In the genomic region with DNA sequence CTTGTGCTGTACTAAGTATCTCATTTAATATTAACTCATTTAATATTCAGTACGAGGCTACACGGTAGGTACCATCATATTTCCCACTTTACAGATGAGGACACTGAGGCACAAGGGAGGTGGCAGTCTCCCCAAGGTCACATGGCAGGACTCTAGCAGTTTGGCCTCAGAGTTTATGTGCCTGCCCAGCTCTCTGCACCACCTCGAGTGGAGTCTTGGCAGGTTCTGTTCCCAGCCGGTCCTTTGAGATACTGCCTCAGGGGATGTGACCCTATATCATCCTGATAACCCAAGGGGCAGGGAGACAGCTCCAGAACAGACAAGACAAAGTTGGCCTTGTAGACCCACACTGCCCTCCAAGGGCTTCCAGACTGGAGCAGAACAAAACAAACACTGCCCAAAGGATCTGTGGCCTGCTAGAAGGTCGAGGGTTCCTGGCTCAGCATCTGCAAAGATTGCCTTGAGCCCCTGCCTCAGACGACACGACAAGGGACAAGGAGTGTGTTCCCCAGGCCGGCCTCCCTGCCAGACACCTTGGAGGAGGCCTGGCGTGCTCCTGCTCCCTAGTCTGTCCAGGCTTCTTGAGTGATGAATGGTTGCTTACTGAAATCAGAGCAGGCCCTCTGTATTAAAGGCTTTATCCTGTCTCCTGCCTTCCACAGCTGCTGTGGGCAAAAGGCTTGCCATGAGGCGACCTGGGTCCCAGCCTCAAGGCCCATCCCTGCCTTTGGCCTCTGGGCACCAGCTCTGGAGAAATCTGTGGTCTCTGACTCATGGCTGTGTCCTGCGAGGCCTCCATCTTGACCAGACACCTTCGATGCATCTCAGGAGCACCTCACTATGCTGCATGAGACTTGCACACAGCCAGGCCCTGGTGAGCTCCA, we compare ENCODE assay signal across 16 cellular contexts. TPM values are rescaled to one million over a fixed set of nuclear protein-coding genes. Genes with fewer than 3 reads are reported as not detected.
A peak's percentile ranks its signal among the peaks of the same experiment; 100 is the strongest.
DNase-seq lines count a peak whose midpoint lies in the region; ATAC-seq, FAIRE-seq and TF ChIP-seq lines count a peak whose summit lies in the region.
"Had no signal": no experiment of that assay in that cellular context is flagged by ENCODE, and none has a peak within 500 bp of the region (broad histone marks: within the 10 kb centered on the region; RNA-seq: fewer than 3 reads in every experiment).

No MANE protein-coding gene starts in this region.

- POLR2A ChIA-PET in H1 (lab: Charles Lee; ENCODE audit: partially characterized antibody), result interaction anchor here (1.1 to 1.6 kb wide), 2 partner anchors 17 to 56 kb away, joined by 3 to 6 read pairs; no protein-coding TSS in a partner anchor

- no peak overlapping the region for H2BK12ac ChIP-seq in H1 (ENCODE audit: low read depth, low read length)

- peak overlapping the region in 2 of 4 donors; percentile 15 to 57 for H3K4me3 Mint-ChIP-seq in CD4-positive, CD25-positive, alpha-beta regulatory T cell
- H3K4me3 Mint-ChIP-seq in neural crest cell, result peak overlapping the region; percentile 59
- H3K4me3 Mint-ChIP-seq: activated CD4-positive, alpha-beta T cell treated with anti-CD3 and anti-CD28 coated beads, Interleukin-2, amount 10 ng/mL, durations not matched to agents 24 days and 14 days had no signal

- peaks cover 0 to 13% (median 6%) of the 10 kb centered on the region in 4 donors for H3K4me1 Mint-ChIP-seq in CD4-positive, CD25-positive, alpha-beta regulatory T cell
- peaks cover 10% of the 10 kb centered on the region for H3K4me1 Mint-ChIP-seq in neural crest cell

- no peak overlapping the region for H3K56ac ChIP-seq in H1 (replicated peaks; ENCODE audit: insufficient read length, low read depth, low read length)

- 90% methylated on average over 12 of the region's 12 CpGs; no CpG with 5 or more reads in 1 of the 2 experiments for WGBS in H1 (ENCODE audit: extremely low coverage in 1 of 2, insufficient coverage in 1 of 2, insufficient read length in 1 of 2, insufficient replicate concordance in 2 of 2, low coverage in 1 of 2, low lambda C conversion rate in 2 of 2, missing lambda C conversion rate in 1 of 2), 2 experiments

- H3K18ac ChIP-seq in H1 (ENCODE audit: extremely low read depth, low read length), result no peak overlapping the region

- no peak overlapping the region for H3K14ac ChIP-seq in H1 (ENCODE audit: insufficient read length)

- H3F3A ChIP-seq in Loucy (ENCODE audit: low read depth), result 0 out of 2 replicates have a peak, but pooled peaks cover 6% of the 10 kb centered on the region

- H3K9me3 ChIP-seq in CD4-positive, CD25-positive, alpha-beta regulatory T cell (ENCODE audit: control insufficient read depth in 2 of 2, low read length in 2 of 2), result no peaks in the 10 kb centered on the region
- H3K9me3 ChIP-seq in Loucy (ENCODE audit: insufficient read depth, low read depth, low read length) (no peaks in the 10 kb centered on the region), H1 (ENCODE audit: insufficient read depth in 2 of 2, low read depth in 1 of 2, low read length in 1 of 2) (no peaks in the 10 kb centered on the region)

- H3K36me3 Mint-ChIP-seq in CD4-positive, CD25-positive, alpha-beta regulatory T cell, result peaks cover 5% of the 10 kb centered on the region
- H3K36me3 Mint-ChIP-seq in neural crest cell (ENCODE audit: low read depth), result peaks cover 7% of the 10 kb centered on the region

- peak overlapping the region; percentile 62 for H3K4me2 ChIP-seq in Loucy (ENCODE audit: low read depth, low read length, poor library complexity, severe bottlenecking)
- no peak overlapping the region for H3K4me2 ChIP-seq in H1 (ENCODE audit: insufficient read depth in 1 of 2, low read depth in 2 of 2, low read length in 2 of 2)

- no peak for TF ChIP-seq EP300 in H1 (IDR thresholded peaks at IDR 0.05; ENCODE audit: borderline replicate concordance in 1 of 2, low read depth in 2 of 2, low read length in 2 of 2)

- ATAC-seq in CD4-positive, CD25-positive, alpha-beta regulatory T cell (ENCODE audit: low read depth in 2 of 2), result no peak
- ATAC-seq in HG03280 (IDR thresholded peaks at IDR 0.05; ENCODE audit: unreplicated experiment), result no peak

- H4K8ac ChIP-seq in H1 (ENCODE audit: extremely low read depth, insufficient read depth, low read length), result no peak overlapping the region

- H3K36me3 ChIP-seq in CD4-positive, CD25-positive, alpha-beta regulatory T cell (ENCODE audit: control insufficient read depth, insufficient read depth, low read length), result no peaks in the 10 kb centered on the region
- H3K36me3 ChIP-seq in Loucy (ENCODE audit: insufficient read depth, low read length), result no peaks in the 10 kb centered on the region
- no peaks in the 10 kb centered on the region for H3K36me3 ChIP-seq in H1 (ENCODE audit: control insufficient read depth in 2 of 4, insufficient read depth in 4 of 4, low read length in 3 of 4)

- no peak overlapping the region for H4K91ac ChIP-seq in H1 (replicated peaks; ENCODE audit: insufficient read length, low read length)

- H3K27me3 Mint-ChIP-seq in CD4-positive, CD25-positive, alpha-beta regulatory T cell, result no peaks in the 10 kb centered on the region
- H3K27me3 Mint-ChIP-seq in neural crest cell (ENCODE audit: low read depth), result no peaks in the 10 kb centered on the region

- no peaks in the 10 kb centered on the region for H3K9me2 ChIP-seq in Loucy (replicated peaks; ENCODE audit: low read depth, low read length)

- no peak overlapping the region for H3K23ac ChIP-seq in H1 (ENCODE audit: insufficient read length)

- TF ChIP-seq RAD21 in H1 (IDR thresholded peaks at IDR 0.05 in 1 of 2, conservative IDR thresholded peaks at IDR 0.05 in 1 of 2; ENCODE audit: low read depth in 2 of 2, low read length in 2 of 2), result no peak

- H3K4me1 ChIP-seq in CD4-positive, CD25-positive, alpha-beta regulatory T cell (ENCODE audit: control insufficient read depth, insufficient read depth, low read length, poor library complexity, severe bottlenecking), result peaks cover 16% of the 10 kb centered on the region
- peaks cover 47% of the 10 kb centered on the region for H3K4me1 ChIP-seq in Loucy (ENCODE audit: insufficient read depth, low read length, poor library complexity, severe bottlenecking)
- peaks cover 0 to 24% (median 18%) of the 10 kb centered on the region in 4 experiments; a peak in 6 of 7 replicates for H3K4me1 ChIP-seq in H1 (replicated peaks in 1 of 4; ENCODE audit: control insufficient read depth in 3 of 4, insufficient read depth in 4 of 4, low read length in 3 of 4)

- no peak for TF ChIP-seq CTCF in Loucy (conservative IDR thresholded peaks at IDR 0.05; ENCODE audit: low read length)
- TF ChIP-seq CTCF in H1 (IDR thresholded peaks at IDR 0.05; ENCODE audit: control extremely low read depth in 1 of 3, insufficient read depth in 1 of 3, low read depth in 1 of 3, low read length in 3 of 3), result no peak
- no peak for TF ChIP-seq CTCF in neural crest cell (conservative IDR thresholded peaks at IDR 0.05)

- H4K5ac ChIP-seq in H1 (ENCODE audit: insufficient read length, low read depth, low read length), result no peak overlapping the region

- no peak overlapping the region for H3K27ac ChIP-seq in CD4-positive, CD25-positive, alpha-beta regulatory T cell (ENCODE audit: insufficient read depth, low read length, poor library complexity, severe bottlenecking)
- H3K27ac ChIP-seq in H1 (ENCODE audit: low read depth, low read length), result no peak overlapping the region

- no peak overlapping the region for H2BK20ac ChIP-seq in H1 (ENCODE audit: low read length)

- CTCF ChIA-PET in H1 (lab: Charles Lee; ENCODE audit: partially characterized antibody), result interaction anchor here (0.7 to 2.9 kb wide), 5 partner anchors 28 to 75 kb away, joined by 3 to 7 read pairs (median 3); no protein-coding TSS in a partner anchor

- no peak for TF ChIP-seq POLR2A in H1 (IDR thresholded peaks at IDR 0.05; ENCODE audit: control extremely low read depth in 1 of 2, low read depth in 2 of 2, low read length in 2 of 2)

- H3K4me3 ChIP-seq in CD4-positive, CD25-positive, alpha-beta regulatory T cell (ENCODE audit: low read depth, low read length), result no peak overlapping the region
- no peak overlapping the region for H3K4me3 ChIP-seq in Loucy (ENCODE audit: low read length, poor library complexity, severe bottlenecking)
- no peak overlapping the region for H3K4me3 ChIP-seq in H1 (ENCODE audit: extremely low read depth in 1 of 4, insufficient read depth in 2 of 4, low read depth in 3 of 4, low read length in 4 of 4)

- peaks cover 10% of the 10 kb centered on the region for H3K23me2 ChIP-seq in H1 (ENCODE audit: low read depth, low read length)

- H2AK5ac ChIP-seq in H1 (ENCODE audit: low read depth, low read length), result peak overlapping the region; percentile 93; the same call in 1 of the 2 replicates

- DNase-seq in CD4-positive, CD25-positive, alpha-beta regulatory T cell, result no peak
- DNase-seq in H1 (ENCODE audit: low read depth in 1 of 2, low spot score in 2 of 2), result no peak
- no peak for DNase-seq in neural crest cell (ENCODE audit: low read depth, low spot score)
- no peak for DNase-seq in SHP77 (lab: John Stamatoyannopoulos, UW)
- DNase-seq in foreskin melanocyte, result no peak
- DNase-seq in NCI-H1930 (lab: John Stamatoyannopoulos, UW), result no peak
- DNase-seq: activated CD4-positive, alpha-beta T cell treated with anti-CD3 and anti-CD28 coated beads, Interleukin-2, amount 10 ng/mL, durations not matched to agents 24 days and 14 days; activated effector memory CD4-positive, alpha-beta T cell treated with anti-CD3 and anti-CD28 coated beads, Interleukin-2, amount 50 U/mL, for 16 hours; C1 segment of cervical spinal cord; islet precursor cell; NCI-H2029; NK-92 treated with Interleukin-12 subunit alpha and Interleukin-12 subunit beta, amount 100 ng/mL, for 24 hours; stimulated activated CD4-positive, alpha-beta T cell treated with anti-CD3 and anti-CD28 coated beads, Interleukin-1b, Interleukin-23, amount 100 ng/mL, for 48 hours; stimulated activated naive CD4-positive, alpha-beta T cell treated with Interleukin-2 at 50 U/mL for 16 hours had no signal

- peaks cover 14% of the 10 kb centered on the region for H3K79me2 ChIP-seq in Loucy (ENCODE audit: insufficient read depth, low read length)
- no peaks in the 10 kb centered on the region for H3K79me2 ChIP-seq in H1 (ENCODE audit: control insufficient read depth in 1 of 2, insufficient read depth in 2 of 2, low read length in 2 of 2)

- H4K20me1 ChIP-seq in Loucy (ENCODE audit: insufficient read depth, low read length, poor library complexity, severe bottlenecking) (peaks cover under 1% of the 10 kb centered on the region), H1 (replicated peaks in 1 of 2; ENCODE audit: control insufficient read depth in 1 of 2, insufficient read depth in 2 of 2, low read length in 2 of 2) (peaks cover 0 to 7% of the 10 kb centered on the region in 2 experiments)

- H2BK15ac ChIP-seq in H1 (ENCODE audit: low read length), result no peak overlapping the region

- H3K9ac ChIP-seq in Loucy (ENCODE audit: low read depth, low read length, poor library complexity, severe bottlenecking) (peak overlapping the region; percentile 72), H1 (replicated peaks in 1 of 4; ENCODE audit: extremely low read depth in 1 of 4, low read depth in 3 of 4, low read length in 3 of 4) (no peak overlapping the region)

- H2BK5ac ChIP-seq in H1 (ENCODE audit: low read depth, low read length), result no peak overlapping the region

- H3K27me3 ChIP-seq in CD4-positive, CD25-positive, alpha-beta regulatory T cell (ENCODE audit: control insufficient read depth, insufficient read depth, low read length), result no peaks in the 10 kb centered on the region
- H3K27me3 ChIP-seq in Loucy (ENCODE audit: insufficient read depth, low read length, poor library complexity, severe bottlenecking) (no peaks in the 10 kb centered on the region), H1 (replicated peaks in 1 of 4; ENCODE audit: control insufficient read depth in 3 of 4, extremely low read depth in 1 of 4, insufficient read depth in 3 of 4, low read length in 3 of 4) (peaks cover 0 to 6% (median 2%) of the 10 kb centered on the region in 4 experiments; a peak in 4 of 7 replicates)

- H3K79me1 ChIP-seq in H1 (ENCODE audit: low read depth, low read length), result no peaks in the 10 kb centered on the region

- H3K4ac ChIP-seq in H1 (replicated peaks; ENCODE audit: insufficient read length, low read depth, low read length), result no peak overlapping the region

- H2AFZ ChIP-seq in Loucy (ENCODE audit: low read length), result no peak overlapping the region
- H2AFZ ChIP-seq in H1 (ENCODE audit: low read length), result no peak overlapping the region

- FAIRE-seq in H1 (lab: Jason Lieb, UNC), result no peak

- H3K27ac Mint-ChIP-seq in CD4-positive, CD25-positive, alpha-beta regulatory T cell, result peak overlapping the region; percentile 55 to 68 (median 57)
- no peak overlapping the region for H3K27ac Mint-ChIP-seq in neural crest cell (ENCODE audit: unreplicated experiment)
- H3K27ac Mint-ChIP-seq: activated CD4-positive, alpha-beta T cell treated with anti-CD3 and anti-CD28 coated beads, Interleukin-2, amount 10 ng/mL, durations not matched to agents 24 days and 14 days had no signal

- H3K9me3 Mint-ChIP-seq in CD4-positive, CD25-positive, alpha-beta regulatory T cell, result peaks cover 0 to 8% (median 0%) of the 10 kb centered on the region in 7 donors
- H3K9me3 Mint-ChIP-seq in neural crest cell, result peaks cover 8% of the 10 kb centered on the region

- no peak overlapping the region for H2BK120ac ChIP-seq in H1 (replicated peaks; ENCODE audit: low read depth, low read length)

RNA-seq across cellular contexts. Expression of a gene that starts 3.9 kb away (rescaled TPM):
- 10.9 TPM for total RNA-seq in CD4-positive, CD25-positive, alpha-beta regulatory T cell
- 1 to 10 TPM in 1 of 4 donors, under 1 TPM in 3; 0.56 to 1.4 (median 0.87) TPM for polyA plus RNA-seq in CD4-positive, CD25-positive, alpha-beta regulatory T cell
- 10.8 and 11.0 TPM in 2 replicates for total RNA-seq in H1 (2021; fragmentation: NEBNext Ultra II Directional; extraction: Animal tissue kit (Norgen Biotek cat#: 25700))
- 5.3 and 9.4 TPM in 2 replicates for polyA plus RNA-seq in H1 (2011; rRNA removed)
- polyA plus RNA-seq in H1 (2011; cell fraction: cytosol; rRNA removed), result 7.2 TPM
- polyA plus RNA-seq in H1 (2011; cell fraction: nucleus; rRNA removed), result 17.0 TPM
- polyA plus RNA-seq in H1 (2012, experiment 1 of 2), result 4.8 to 8.4 TPM (median 8.0 TPM) in 4 replicates
- polyA plus RNA-seq in H1 (2012, experiment 2 of 2), result 6.0 TPM
- 6.0 TPM for polyA plus RNA-seq in H1 (2013, experiment 1 of 2)
- 5.5 TPM for polyA plus RNA-seq in H1 (2013, experiment 2 of 2)
- polyA minus RNA-seq in H1 (2011; rRNA and poly(A)+ RNA removed), result 1.2 and 1.4 TPM in 2 replicates
- polyA minus RNA-seq in H1 (2011; cell fraction: cytosol; rRNA and poly(A)+ RNA removed), result 5.2 TPM
- polyA minus RNA-seq in H1 (2011; cell fraction: nucleus; rRNA and poly(A)+ RNA removed), result 7.0 TPM
- total RNA-seq in neural crest cell, result 14.2 and 15.3 TPM in 2 replicates
